ENCODE assay signal across 13 cellular contexts in the genomic region with DNA sequence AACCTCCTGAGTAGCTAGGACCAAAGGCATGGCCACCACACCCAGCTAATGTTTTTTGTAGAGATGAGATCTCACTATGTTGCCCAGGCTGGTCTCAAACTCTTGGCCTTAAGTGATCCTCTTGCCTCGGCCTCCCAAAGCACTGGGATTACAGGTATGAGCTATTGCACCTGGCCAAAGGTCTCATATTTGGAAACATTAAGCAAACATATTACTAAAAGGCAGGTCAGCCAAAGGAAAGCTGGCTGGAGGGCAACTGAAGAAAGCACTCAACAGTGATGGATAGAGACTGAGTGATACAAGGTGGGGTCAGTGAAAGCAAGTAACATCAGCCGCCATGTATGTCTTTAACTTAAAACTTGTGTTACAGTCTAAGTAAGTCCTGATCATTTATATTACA. TPM values are rescaled to one million over a fixed set of nuclear protein-coding genes. Genes with fewer than 3 reads are reported as not detected.
A peak's percentile ranks its signal among the peaks of the same experiment; 100 is the strongest.
DNase-seq lines count a peak whose midpoint lies in the region; ATAC-seq and TF ChIP-seq lines count a peak whose summit lies in the region.
"Had no signal": no experiment of that assay in that cellular context is flagged by ENCODE, and none has a peak within 500 bp of the region (broad histone marks: within the 10 kb centered on the region; RNA-seq: fewer than 3 reads in every experiment).

No MANE protein-coding gene starts in this region.

- H3K27me3 Mint-ChIP-seq in activated T-cell treated with anti-CD3 and anti-CD28 coated beads, Interleukin-2, amount 50 U/mL, for 24 hours, result no peaks in the 10 kb centered on the region
- no peaks in the 10 kb centered on the region for H3K27me3 Mint-ChIP-seq in activated T-cell treated with anti-CD3 and anti-CD28 coated beads, Interleukin-2, amount 50 U/mL, for 4 hours (ENCODE audit: low read depth)
- no peaks in the 10 kb centered on the region for H3K27me3 Mint-ChIP-seq in CD8-positive, alpha-beta memory T cell
- H3K27me3 Mint-ChIP-seq: B cell had no signal

- POLR2A ChIA-PET in CD8-positive, alpha-beta memory T cell (lab: Charles Lee), result no interaction called here

- H4K20me1 ChIP-seq in BLaER1 treated with 17β-estradiol and CSF1 and Interleukin-3, amounts not matched to agents 10 nM and 100 nM, result peaks cover 0 to 26% (median 6%) of the 10 kb centered on the region in 11 experiments; a peak in 6 of 22 replicates
- H4K20me1 ChIP-seq in mammary epithelial cell (ENCODE audit: insufficient read depth, low read length), result no peaks in the 10 kb centered on the region

- no peaks in the 10 kb centered on the region for H3K79me2 ChIP-seq in mammary epithelial cell (ENCODE audit: insufficient read depth, low read length)

- TF ChIP-seq CTCF in right lobe of liver (IDR thresholded peaks at IDR 0.05) (no peak), mammary epithelial cell (conservative IDR thresholded peaks at IDR 0.05 in 1 of 2, IDR thresholded peaks at IDR 0.05 in 1 of 2; ENCODE audit: extremely low read depth in 1 of 2, insufficient read depth in 1 of 2, low read depth in 1 of 2, low read length in 2 of 2) (no peak)

- no peaks in the 10 kb centered on the region for H3K27me3 ChIP-seq in BLaER1 treated with 17β-estradiol and CSF1 and Interleukin-3, amounts not matched to agents 10 nM and 100 nM
- no peaks in the 10 kb centered on the region for H3K27me3 ChIP-seq in CD8-positive, alpha-beta memory T cell (ENCODE audit: insufficient read depth, low read length, poor library complexity, severe bottlenecking)
- H3K27me3 ChIP-seq in right lobe of liver (no peaks in the 10 kb centered on the region), mammary epithelial cell (ENCODE audit: insufficient read depth, low read length) (no peaks in the 10 kb centered on the region)

- H3K9me3 ChIP-seq in BLaER1 treated with 17β-estradiol and CSF1 and Interleukin-3, amounts not matched to agents 10 nM and 100 nM (replicated peaks in 1 of 11), result no peaks in the 10 kb centered on the region
- H3K9me3 ChIP-seq in CD8-positive, alpha-beta memory T cell (ENCODE audit: low read length), result no peaks in the 10 kb centered on the region
- H3K9me3 ChIP-seq in right lobe of liver, result no peaks in the 10 kb centered on the region
- no peaks in the 10 kb centered on the region for H3K9me3 ChIP-seq in mammary epithelial cell (replicated peaks; ENCODE audit: insufficient read depth, low read length)

- no peak for TF ChIP-seq POLR2A in right lobe of liver (IDR thresholded peaks at IDR 0.05)

- H3K36me3 Mint-ChIP-seq in activated T-cell treated with anti-CD3 and anti-CD28 coated beads, Interleukin-2, amount 50 U/mL, for 24 hours (ENCODE audit: low read depth), result peaks cover 89% of the 10 kb centered on the region
- H3K36me3 Mint-ChIP-seq in activated T-cell treated with anti-CD3 and anti-CD28 coated beads, Interleukin-2, amount 50 U/mL, for 4 hours (ENCODE audit: insufficient read depth), result peaks cover 45% of the 10 kb centered on the region
- H3K36me3 Mint-ChIP-seq in CD8-positive, alpha-beta memory T cell, result peaks cover 4 to 84% (median 10%) of the 10 kb centered on the region in 3 donors

- intact Hi-C loops in right lobe of liver (cut with DNase I) (no loop called here), mammary epithelial cell (cut with micrococcal nuclease) (no loop called here)

- ATAC-seq in activated T-cell treated with anti-CD3 and anti-CD28 coated beads, Interleukin-2, amount 50 U/mL, for 4 hours, result no peak
- ATAC-seq in right lobe of liver, result peak; percentile 5 to 55 (median 26)
- ATAC-seq: GM23338 had no signal

- dilution Hi-C loops in mammary epithelial cell (cut with HindIII; ENCODE audit: low sequenced_read_pairs), result no loop called here

- no peak overlapping the region for H2AFZ ChIP-seq in mammary epithelial cell (ENCODE audit: low read depth, low read length)
- H2AFZ ChIP-seq: GM23338 had no signal

- H3K9ac ChIP-seq in BLaER1 treated with 17β-estradiol and CSF1 and Interleukin-3, amounts not matched to agents 10 nM and 100 nM, result no peak overlapping the region
- no peak overlapping the region for H3K9ac ChIP-seq in mammary epithelial cell (ENCODE audit: insufficient read depth, low read length)

- H3K4me3 Mint-ChIP-seq in activated T-cell treated with anti-CD3 and anti-CD28 coated beads, Interleukin-2, amount 50 U/mL, for 24 hours, result no peak overlapping the region
- no peak overlapping the region for H3K4me3 Mint-ChIP-seq in activated T-cell treated with anti-CD3 and anti-CD28 coated beads, Interleukin-2, amount 50 U/mL, for 4 hours
- H3K4me3 Mint-ChIP-seq in CD8-positive, alpha-beta memory T cell, result no peak overlapping the region
- H3K4me3 Mint-ChIP-seq: GM23338 had no signal

- 61% methylated on average over 2 of the region's 2 CpGs for WGBS in right lobe of liver (ENCODE audit: insufficient coverage, low coverage, low lambda C conversion rate, missing lambda C conversion rate)
- 100% methylated on average over 1 of the region's 2 CpGs for WGBS in mammary epithelial cell (ENCODE audit: low coverage, missing lambda C conversion rate)

- peak overlapping the region; percentile 10 for H3K27ac Mint-ChIP-seq in activated T-cell treated with anti-CD3 and anti-CD28 coated beads, Interleukin-2, amount 50 U/mL, for 24 hours
- peak overlapping the region in 5 of 8 donors; percentile 15 to 52 (median 47) for H3K27ac Mint-ChIP-seq in CD8-positive, alpha-beta memory T cell
- H3K27ac Mint-ChIP-seq: B cell, GM23338 had no signal

- no peak overlapping the region for H3K27ac ChIP-seq in BLaER1 treated with 17β-estradiol and CSF1 and Interleukin-3, amounts not matched to agents 10 nM and 100 nM
- H3K27ac ChIP-seq in CD8-positive, alpha-beta memory T cell (ENCODE audit: low read depth, low read length), result no peak overlapping the region
- H3K27ac ChIP-seq in right lobe of liver, result peak overlapping the region in 2 of 3 donors; percentile 85
- H3K27ac ChIP-seq in mammary epithelial cell (ENCODE audit: insufficient read depth, low read depth, low read length), result no peak overlapping the region

- no peak for DNase-seq in activated T-cell treated with anti-CD3 and anti-CD28 coated beads, Interleukin-2, amount 50 U/mL, for 24 hours
- DNase-seq in activated T-cell treated with anti-CD3 and anti-CD28 coated beads, Interleukin-2, amount 50 U/mL, for 4 hours, result no peak
- DNase-seq in CD8-positive, alpha-beta memory T cell, result no peak
- DNase-seq in right lobe of liver (peak in 1 of 3 donors; percentile 57), NCI-H446 (lab: John Stamatoyannopoulos, UW) (no peak), mammary epithelial cell (no peak)
- DNase-seq: DMS79, H7, IMR-90 had no signal

- BruUV-seq in mammary epithelial cell (replicated peaks; lab: Mats Ljungman, UMichigan), result no TSS peak

- in situ Hi-C loops in mammary epithelial cell (cut with MboI; ENCODE audit: low sequenced_read_pairs in 2 of 2), result no loop called here

- peak overlapping the region in 10 of 11 experiments; percentile 64 to 88 (median 68); a peak in 18 of 22 replicates for H3K4me2 ChIP-seq in BLaER1 treated with 17β-estradiol and CSF1 and Interleukin-3, amounts not matched to agents 10 nM and 100 nM
- H3K4me2 ChIP-seq in mammary epithelial cell (ENCODE audit: insufficient read depth, low read depth, low read length), result no peak overlapping the region
- H3K4me2 ChIP-seq: GM23338 had no signal

- H3K4me1 Mint-ChIP-seq in activated T-cell treated with anti-CD3 and anti-CD28 coated beads, Interleukin-2, amount 50 U/mL, for 24 hours (ENCODE audit: low read depth), result peaks cover 23% of the 10 kb centered on the region
- H3K4me1 Mint-ChIP-seq in activated T-cell treated with anti-CD3 and anti-CD28 coated beads, Interleukin-2, amount 50 U/mL, for 4 hours (ENCODE audit: low read depth), result peaks cover 18% of the 10 kb centered on the region
- H3K4me1 Mint-ChIP-seq in CD8-positive, alpha-beta memory T cell, result peaks cover 19 to 35% (median 19%) of the 10 kb centered on the region in 3 donors

- H3K4me3 ChIP-seq in BLaER1 treated with 17β-estradiol and CSF1 and Interleukin-3, amounts not matched to agents 10 nM and 100 nM, result no peak overlapping the region
- H3K4me3 ChIP-seq in CD8-positive, alpha-beta memory T cell (ENCODE audit: low read length), result no peak overlapping the region
- H3K4me3 ChIP-seq in right lobe of liver (no peak overlapping the region), mammary epithelial cell (replicated peaks in 1 of 3; ENCODE audit: insufficient read depth in 1 of 3, low read depth in 2 of 3, low read length in 3 of 3) (no peak overlapping the region)
- H3K4me3 ChIP-seq: GM12878, GM23338 had no signal

- H3K9me3 Mint-ChIP-seq in activated T-cell treated with anti-CD3 and anti-CD28 coated beads, Interleukin-2, amount 50 U/mL, for 24 hours, result no peaks in the 10 kb centered on the region
- H3K9me3 Mint-ChIP-seq in activated T-cell treated with anti-CD3 and anti-CD28 coated beads, Interleukin-2, amount 50 U/mL, for 4 hours, result no peaks in the 10 kb centered on the region
- no peaks in the 10 kb centered on the region for H3K9me3 Mint-ChIP-seq in CD8-positive, alpha-beta memory T cell
- H3K9me3 Mint-ChIP-seq: GM23338 had no signal

- peaks cover 66 to 86% (median 76%) of the 10 kb centered on the region in 11 experiments for H3K36me3 ChIP-seq in BLaER1 treated with 17β-estradiol and CSF1 and Interleukin-3, amounts not matched to agents 10 nM and 100 nM
- H3K36me3 ChIP-seq in CD8-positive, alpha-beta memory T cell (ENCODE audit: insufficient read depth, low read length), result peaks cover 37% of the 10 kb centered on the region
- H3K36me3 ChIP-seq in right lobe of liver (peaks cover 0 to 25% (median 15%) of the 10 kb centered on the region in 4 donors), mammary epithelial cell (ENCODE audit: insufficient read depth, low read length) (peaks cover 3% of the 10 kb centered on the region)

- CTCF ChIA-PET in CD8-positive, alpha-beta memory T cell (lab: Charles Lee), result interaction anchor here (0.9 to 1.7 kb wide), 4 partner anchors 14 to 222 kb away, joined by 3 to 4 read pairs (median 4); no protein-coding TSS in a partner anchor
- CTCF ChIA-PET in mammary epithelial cell (lab: Charles Lee; ENCODE audit: low non-redundant PET), result no interaction called here

- H3K4me1 ChIP-seq in BLaER1 treated with 17β-estradiol and CSF1 and Interleukin-3, amounts not matched to agents 10 nM and 100 nM, result peaks cover 19 to 50% (median 25%) of the 10 kb centered on the region in 10 experiments
- no peaks in the 10 kb centered on the region for H3K4me1 ChIP-seq in CD8-positive, alpha-beta memory T cell (ENCODE audit: insufficient read depth, low read length)
- H3K4me1 ChIP-seq in right lobe of liver (peaks cover 0 to 63% (median 17%) of the 10 kb centered on the region in 4 donors), mammary epithelial cell (ENCODE audit: insufficient read depth, low read length) (no peaks in the 10 kb centered on the region)

RNA-seq across cellular contexts. Expression of a gene that starts 57.5 kb away (rescaled TPM):
- total RNA-seq in activated T-cell treated with anti-CD3 and anti-CD28 coated beads, Interleukin-2, amount 50 U/mL, for 4 hours, result 10 to 100 TPM; 22.8 to 24.9 (median 24.0) TPM
- total RNA-seq in CD8-positive, alpha-beta memory T cell, result 10 to 100 TPM; 40.1 to 41.1 TPM
- polyA plus RNA-seq in CD8-positive, alpha-beta memory T cell, result 26.4 TPM
- total RNA-seq in right lobe of liver (10 to 100 TPM; 23.7 to 81.4 (median 29.6) TPM), mammary epithelial cell (10 to 100 TPM; 15.7 to 24.0 TPM)
- polyA plus RNA-seq in mammary epithelial cell, result 11.8 TPM
- polyA minus RNA-seq in mammary epithelial cell, result 10.3 TPM

Comparison
In these comparisons a context has a peak if more than half of its experiments do, and no peak if none do; other contexts are left out.
1. ATAC-seq: peak in right lobe of liver (4 of 4); none in activated T-cell treated with anti-CD3 and anti-CD28 coated beads, Interleukin-2, amount 50 U/mL, for 4 hours (0 of 2).
2. H3K27ac ChIP-seq: peak in right lobe of liver (2 of 3); none in BLaER1 treated with 17β-estradiol and CSF1 and Interleukin-3, amounts not matched to agents 10 nM and 100 nM (0 of 11), CD8-positive, alpha-beta memory T cell (single experiment) and mammary epithelial cell (single experiment).